16 cellular contexts compared by ENCODE assay signal in the genomic region with DNA sequence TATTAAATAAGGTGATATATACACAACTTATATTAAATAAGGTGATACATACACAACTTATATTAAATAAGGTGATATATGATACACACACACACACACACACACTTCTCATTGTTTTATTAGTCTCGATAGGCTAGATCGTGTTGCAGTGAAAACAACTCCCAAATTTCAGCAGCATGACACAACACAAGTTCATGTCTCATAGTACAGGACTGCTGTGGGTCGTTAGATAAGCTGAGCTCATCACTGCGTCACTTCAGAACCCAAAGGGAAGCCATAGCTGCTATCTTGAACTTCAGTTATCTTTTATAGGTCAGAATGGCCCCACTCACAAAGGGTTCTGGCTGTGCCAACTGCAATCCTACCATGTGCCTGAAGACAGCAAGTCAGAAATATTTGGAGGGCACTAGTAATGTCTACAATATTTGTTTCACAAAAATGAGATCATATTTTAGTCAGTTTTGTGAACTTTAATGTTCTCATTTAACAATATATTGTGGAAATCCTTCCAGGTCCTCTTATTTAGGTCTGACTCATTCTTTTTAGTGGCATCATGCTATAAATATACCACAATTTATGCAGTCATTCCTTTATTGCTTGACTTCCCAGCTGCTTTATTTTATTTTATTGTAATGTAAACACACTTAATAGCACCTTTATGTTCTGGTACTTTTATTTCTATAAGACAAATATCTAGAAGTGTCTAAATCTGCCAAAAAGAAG.
DNase-seq lines count a peak whose midpoint lies in the region; ATAC-seq and TF ChIP-seq lines count a peak whose summit lies in the region.
"Had no signal": no experiment of that assay in that cellular context is flagged by ENCODE, and none has a peak within 500 bp of the region (broad histone marks: within the 10 kb centered on the region; RNA-seq: fewer than 3 reads in every experiment).

No MANE protein-coding gene starts in this region.

- H3K9me3 Mint-ChIP-seq in effector memory CD8-positive, alpha-beta T cell, result no peaks in the 10 kb centered on the region
- H3K9me3 Mint-ChIP-seq: nephron had no signal

- ATAC-seq in Right ventricle myocardium inferior, result peak; percentile 81
- no peak for ATAC-seq in effector memory CD8-positive, alpha-beta T cell (replicated peaks)
- no peak for ATAC-seq in HG03135 (IDR thresholded peaks at IDR 0.05; ENCODE audit: unreplicated experiment)

- intact Hi-C loops in Right ventricle myocardium inferior (cut with DNase I), result no loop called here
- intact Hi-C loops in cardiac septum (cut with DNase I), result loop anchor here (5.0 kb wide), 1 partner anchor 44 kb away; no protein-coding TSS in a partner anchor

- no peaks in the 10 kb centered on the region for H3K4me1 Mint-ChIP-seq in effector memory CD8-positive, alpha-beta T cell (ENCODE audit: low read depth in 2 of 2)

- DNase-seq in Right ventricle myocardium inferior (ENCODE audit: missing footprints), result no peak
- DNase-seq in cardiac septum (ENCODE audit: low spot score), result no peak
- peak; percentile 32 for DNase-seq in RKO (ENCODE audit: low spot score)
- peak; percentile 48 for DNase-seq in fibroblast of mammary gland (ENCODE audit: low read depth)
- no peak for DNase-seq in NCI-H2227 (lab: John Stamatoyannopoulos, UW; ENCODE audit: unreplicated experiment)
- no peak for DNase-seq in effector memory CD8-positive, alpha-beta T cell
- DNase-seq in T-helper 9 cell, result no peak
- DNase-seq: activated effector memory CD4-positive, alpha-beta T cell treated with anti-CD3 and anti-CD28 coated beads, Interleukin-2, amount 50 U/mL, for 16 hours; dorsolateral prefrontal cortex; NCI-H1048; retina; stimulated activated CD4-positive, alpha-beta T cell treated with anti-CD3 and anti-CD28 coated beads, Interleukin-1b, Interleukin-23, amount 100 ng/mL, for 48 hours had no signal

- peaks cover 48 to 50% of the 10 kb centered on the region in 2 donors for H3K27me3 Mint-ChIP-seq in effector memory CD8-positive, alpha-beta T cell

- no peak for TF ChIP-seq CTCF in fibroblast of mammary gland (conservative IDR thresholded peaks at IDR 0.05; ENCODE audit: control insufficient read depth, insufficient read depth, low read depth, low read length)

- no peak overlapping the region for H3K4me3 Mint-ChIP-seq in effector memory CD8-positive, alpha-beta T cell
- H3K4me3 Mint-ChIP-seq: nephron had no signal

- H3K4me3 ChIP-seq in fibroblast of mammary gland (ENCODE audit: control insufficient read depth, low read depth, low read length), result no peak overlapping the region
- H3K4me3 ChIP-seq: lung, suprapubic skin had no signal

- no peak overlapping the region for H3K27ac Mint-ChIP-seq in effector memory CD8-positive, alpha-beta T cell
- H3K27ac Mint-ChIP-seq: nephron had no signal

- H3K36me3 Mint-ChIP-seq in effector memory CD8-positive, alpha-beta T cell (ENCODE audit: insufficient read depth), result no peaks in the 10 kb centered on the region

Comparison
In these comparisons a context has a peak if more than half of its experiments do, and no peak if none do; other contexts are left out.
1. DNase-seq: peak in RKO (single experiment) and fibroblast of mammary gland (single experiment); none in Right ventricle myocardium inferior (single experiment), cardiac septum (single experiment), NCI-H2227 (single experiment), effector memory CD8-positive, alpha-beta T cell (0 of 3) and T-helper 9 cell (single experiment).